1 cellular context compared by ENCODE assay signal in the genomic region with DNA sequence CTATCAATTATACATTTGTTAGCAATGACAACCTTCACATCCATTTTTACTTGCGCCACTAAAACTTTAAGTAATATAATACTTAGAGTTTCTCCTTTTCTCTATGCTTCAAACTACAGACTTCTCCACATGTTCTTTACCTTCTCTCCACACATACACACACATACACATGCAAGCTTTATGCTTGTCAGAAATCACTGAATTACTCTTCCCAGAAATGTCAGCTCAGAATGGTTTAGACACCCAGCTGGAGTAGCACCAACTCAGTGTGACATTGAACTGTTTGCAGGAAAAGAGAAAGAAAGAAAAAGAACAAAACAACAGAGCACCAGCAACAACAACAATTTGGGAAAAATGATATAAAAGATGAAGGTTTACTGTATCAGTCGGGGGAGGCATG.
TF ChIP-seq lines count a peak whose summit lies in the region.

No MANE protein-coding gene starts in this region.

TF ChIP-seq in HepG2, 621 proteins besides CTCF, POLR2A, EP300 and RAD21 (continued from another document):
- TF ChIP-seq, protein P1, sequence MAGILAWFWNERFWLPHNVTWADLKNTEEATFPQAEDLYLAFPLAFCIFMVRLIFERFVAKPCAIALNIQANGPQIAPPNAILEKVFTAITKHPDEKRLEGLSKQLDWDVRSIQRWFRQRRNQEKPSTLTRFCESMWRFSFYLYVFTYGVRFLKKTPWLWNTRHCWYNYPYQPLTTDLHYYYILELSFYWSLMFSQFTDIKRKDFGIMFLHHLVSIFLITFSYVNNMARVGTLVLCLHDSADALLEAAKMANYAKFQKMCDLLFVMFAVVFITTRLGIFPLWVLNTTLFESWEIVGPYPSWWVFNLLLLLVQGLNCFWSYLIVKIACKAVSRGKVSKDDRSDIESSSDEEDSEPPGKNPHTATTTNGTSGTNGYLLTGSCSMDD (CRISPR knock-in tag; IDR thresholded peaks at IDR 0.05): no peak
- TF ChIP-seq MTF1 (CRISPR knock-in tag; IDR thresholded peaks at IDR 0.05) (no peak), SMC3 (IDR thresholded peaks at IDR 0.05; ENCODE audit: low read length) (no peak), ZNF431 (CRISPR knock-in tag; IDR thresholded peaks at IDR 0.05; ENCODE audit: borderline replicate concordance, low read depth) (no peak)
